ENCODE assay signal across 9 cellular contexts in genomic region chr7:610531-611280, GRCh38.
A peak's percentile ranks its signal among the peaks of the same experiment; 100 is the strongest.
DNase-seq lines count a peak whose midpoint lies in the region; ATAC-seq and TF ChIP-seq lines count a peak whose summit lies in the region.
"Had no signal": no experiment of that assay in that cellular context is flagged by ENCODE, and none has a peak within 500 bp of the region (broad histone marks: within the 10 kb centered on the region; RNA-seq: fewer than 3 reads in every experiment).

No MANE protein-coding gene starts in this region.

- H3K4me3 Mint-ChIP-seq in progenitor cell of endocrine pancreas (ENCODE audit: low read depth): no peak overlapping the region
- H3K4me3 Mint-ChIP-seq in T-helper 17 cell: no peak overlapping the region

- peak in 1 of 2 donors; percentile 46 for ATAC-seq in activated naive CD4-positive, alpha-beta T cell treated with anti-CD3 and anti-CD28 coated beads, Interleukin-2, amount 50 U/mL, for 72 hours
- ATAC-seq in Right ventricle myocardium superior (ENCODE audit: poor library complexity): peak; percentile 71
- ATAC-seq in T-helper 17 cell: no peak
- ATAC-seq in GM21786 (IDR thresholded peaks at IDR 0.05; ENCODE audit: unreplicated experiment): no peak

- H3K4me1 Mint-ChIP-seq in progenitor cell of endocrine pancreas (ENCODE audit: low read depth): peaks cover 7% of the 10 kb centered on the region
- peaks cover 23% of the 10 kb centered on the region for H3K4me1 Mint-ChIP-seq in T-helper 17 cell

- H3K36me3 Mint-ChIP-seq in activated naive CD4-positive, alpha-beta T cell treated with anti-CD3 and anti-CD28 coated beads, Interleukin-2, amount 50 U/mL, for 72 hours: peaks cover 22 to 42% of the 10 kb centered on the region in 2 donors
- H3K36me3 Mint-ChIP-seq in progenitor cell of endocrine pancreas (ENCODE audit: insufficient read depth) (peaks cover 2% of the 10 kb centered on the region), T-helper 17 cell (ENCODE audit: low read depth) (peaks cover 4% of the 10 kb centered on the region)

- H3K27ac Mint-ChIP-seq in activated naive CD4-positive, alpha-beta T cell treated with anti-CD3 and anti-CD28 coated beads, Interleukin-2, amount 50 U/mL, for 72 hours: peak overlapping the region; percentile 79 to 93
- H3K27ac Mint-ChIP-seq in progenitor cell of endocrine pancreas (peak overlapping the region; percentile 18), T-helper 17 cell (no peak overlapping the region)

- no peaks in the 10 kb centered on the region for H3K27me3 Mint-ChIP-seq in progenitor cell of endocrine pancreas
- no peaks in the 10 kb centered on the region for H3K27me3 Mint-ChIP-seq in T-helper 17 cell

- intact Hi-C loops in Right ventricle myocardium superior (cut with DNase I): no loop called here

- H3K9me3 ChIP-seq in T-helper 17 cell (ENCODE audit: control insufficient read depth, low read length, poor library complexity, severe bottlenecking): no peaks in the 10 kb centered on the region

- peaks cover 7 to 12% of the 10 kb centered on the region in 2 donors for H3K9me3 Mint-ChIP-seq in activated naive CD4-positive, alpha-beta T cell treated with anti-CD3 and anti-CD28 coated beads, Interleukin-2, amount 50 U/mL, for 72 hours
- H3K9me3 Mint-ChIP-seq in progenitor cell of endocrine pancreas (ENCODE audit: low read depth): peaks cover 9% of the 10 kb centered on the region

- DNase-seq in ELF-1 (ENCODE audit: low read depth, low spot score): peak; percentile 57
- DNase-seq in activated naive CD4-positive, alpha-beta T cell treated with anti-CD3 and anti-CD28 coated beads, Interleukin-2, amount 50 U/mL, for 72 hours (ENCODE audit: low spot score in 2 of 2): no peak
- DNase-seq in Right ventricle myocardium superior: peak; percentile 60
- no peak for DNase-seq in progenitor cell of endocrine pancreas (ENCODE audit: low spot score, unreplicated experiment)
- DNase-seq in T-helper 17 cell: no peak
- no peak for DNase-seq in AML-193 (lab: John Stamatoyannopoulos, UW)
- no peak for DNase-seq in NCI-H82 (lab: John Stamatoyannopoulos, UW)
- DNase-seq: mesendoderm had no signal

- no peak for TF ChIP-seq CTCF in progenitor cell of endocrine pancreas (IDR thresholded peaks at IDR 0.05; ENCODE audit: unreplicated experiment)

Comparison
In these comparisons a context has a peak if more than half of its experiments do, and no peak if none do; other contexts are left out.
1. DNase-seq: peak in ELF-1 (single experiment) and Right ventricle myocardium superior (single experiment); none in activated naive CD4-positive, alpha-beta T cell treated with anti-CD3 and anti-CD28 coated beads, Interleukin-2, amount 50 U/mL, for 72 hours (0 of 2), progenitor cell of endocrine pancreas (single experiment), T-helper 17 cell (0 of 3), AML-193 (0 of 2) and NCI-H82 (single experiment).